1 cellular context compared by ENCODE assay signal in genomic region chr17:74199306-74200092, GRCh38.
TF ChIP-seq lines count a peak whose summit lies in the region.

No MANE protein-coding gene starts in this region.

TF ChIP-seq in GM12878, 131 proteins besides CTCF, POLR2A, EP300 and RAD21 (continued from another document):
- TF ChIP-seq YY1 (IDR thresholded peaks at IDR 0.05; ENCODE audit: low read depth, low read length) (no peak), MAX (IDR thresholded peaks at IDR 0.05; ENCODE audit: low read depth, low read length) (no peak), IKZF1 (conservative IDR thresholded peaks at IDR 0.05) (0 out of 2 replicates have a peak, but pooled peaks have one; percentile 29), MEF2B (IDR thresholded peaks at IDR 0.05; ENCODE audit: partially characterized antibody, poor library complexity, severe bottlenecking) (no peak), STAT1 (conservative IDR thresholded peaks at IDR 0.05) (0 out of 2 replicates have a peak, but pooled peaks have one; percentile 46), CREB1 (IDR thresholded peaks at IDR 0.05; ENCODE audit: low read depth) (no peak), IKZF2 (IDR thresholded peaks at IDR 0.05) (no peak), SMC3 (IDR thresholded peaks at IDR 0.05; ENCODE audit: borderline replicate concordance, low read length) (peak; percentile 48; the same call in 1 of the 2 replicates), IRF4 (IDR thresholded peaks at IDR 0.05; ENCODE audit: low read depth, low read length) (no peak), RB1 (IDR thresholded peaks at IDR 0.05; ENCODE audit: borderline replicate concordance) (0 out of 2 replicates have a peak, but pooled peaks have one; percentile 52), TARDBP (IDR thresholded peaks at IDR 0.05; ENCODE audit: borderline replicate concordance) (no peak), BHLHE40 (IDR thresholded peaks at IDR 0.05; ENCODE audit: borderline replicate concordance in 1 of 2, low read depth in 2 of 2, low read length in 1 of 2) (no peak), TBL1XR1 (IDR thresholded peaks at IDR 0.05; ENCODE audit: low read depth, low read length) (no peak), ELK1 (IDR thresholded peaks at IDR 0.05; ENCODE audit: low read depth, low read length) (no peak), E2F8 (IDR thresholded peaks at IDR 0.05; ENCODE audit: low read depth, partially characterized antibody) (no peak)
- TF ChIP-seq, protein P1, sequence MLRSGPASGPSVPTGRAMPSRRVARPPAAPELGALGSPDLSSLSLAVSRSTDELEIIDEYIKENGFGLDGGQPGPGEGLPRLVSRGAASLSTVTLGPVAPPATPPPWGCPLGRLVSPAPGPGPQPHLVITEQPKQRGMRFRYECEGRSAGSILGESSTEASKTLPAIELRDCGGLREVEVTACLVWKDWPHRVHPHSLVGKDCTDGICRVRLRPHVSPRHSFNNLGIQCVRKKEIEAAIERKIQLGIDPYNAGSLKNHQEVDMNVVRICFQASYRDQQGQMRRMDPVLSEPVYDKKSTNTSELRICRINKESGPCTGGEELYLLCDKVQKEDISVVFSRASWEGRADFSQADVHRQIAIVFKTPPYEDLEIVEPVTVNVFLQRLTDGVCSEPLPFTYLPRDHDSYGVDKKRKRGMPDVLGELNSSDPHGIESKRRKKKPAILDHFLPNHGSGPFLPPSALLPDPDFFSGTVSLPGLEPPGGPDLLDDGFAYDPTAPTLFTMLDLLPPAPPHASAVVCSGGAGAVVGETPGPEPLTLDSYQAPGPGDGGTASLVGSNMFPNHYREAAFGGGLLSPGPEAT (IDR thresholded peaks at IDR 0.05; ENCODE audit: low read depth), result no peak
- TF ChIP-seq, protein P2, sequence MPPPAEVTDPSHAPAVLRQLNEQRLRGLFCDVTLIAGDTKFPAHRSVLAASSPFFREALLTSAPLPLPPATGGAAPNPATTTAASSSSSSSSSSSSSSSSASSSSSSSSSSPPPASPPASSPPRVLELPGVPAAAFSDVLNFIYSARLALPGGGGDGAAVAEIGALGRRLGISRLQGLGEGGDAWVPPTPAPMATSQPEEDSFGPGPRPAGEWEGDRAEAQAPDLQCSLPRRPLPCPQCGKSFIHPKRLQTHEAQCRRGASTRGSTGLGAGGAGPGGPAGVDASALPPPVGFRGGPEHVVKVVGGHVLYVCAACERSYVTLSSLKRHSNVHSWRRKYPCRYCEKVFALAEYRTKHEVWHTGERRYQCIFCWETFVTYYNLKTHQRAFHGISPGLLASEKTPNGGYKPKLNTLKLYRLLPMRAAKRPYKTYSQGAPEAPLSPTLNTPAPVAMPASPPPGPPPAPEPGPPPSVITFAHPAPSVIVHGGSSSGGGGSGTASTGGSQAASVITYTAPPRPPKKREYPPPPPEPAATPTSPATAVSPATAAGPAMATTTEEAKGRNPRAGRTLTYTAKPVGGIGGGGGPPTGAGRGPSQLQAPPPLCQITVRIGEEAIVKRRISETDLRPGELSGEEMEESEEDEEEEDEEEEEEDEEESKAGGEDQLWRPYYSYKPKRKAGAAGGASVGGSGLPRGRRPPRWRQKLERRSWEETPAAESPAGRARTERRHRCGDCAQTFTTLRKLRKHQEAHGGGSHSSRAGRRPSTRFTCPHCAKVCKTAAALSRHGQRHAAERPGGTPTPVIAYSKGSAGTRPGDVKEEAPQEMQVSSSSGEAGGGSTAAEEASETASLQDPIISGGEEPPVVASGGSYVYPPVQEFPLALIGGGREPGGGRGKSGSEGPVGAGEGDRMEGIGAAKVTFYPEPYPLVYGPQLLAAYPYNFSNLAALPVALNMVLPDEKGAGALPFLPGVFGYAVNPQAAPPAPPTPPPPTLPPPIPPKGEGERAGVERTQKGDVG (CRISPR knock-in tag; IDR thresholded peaks at IDR 0.05), result no peak
